ENCODE assay signal across 15 cellular contexts in the genomic region with DNA sequence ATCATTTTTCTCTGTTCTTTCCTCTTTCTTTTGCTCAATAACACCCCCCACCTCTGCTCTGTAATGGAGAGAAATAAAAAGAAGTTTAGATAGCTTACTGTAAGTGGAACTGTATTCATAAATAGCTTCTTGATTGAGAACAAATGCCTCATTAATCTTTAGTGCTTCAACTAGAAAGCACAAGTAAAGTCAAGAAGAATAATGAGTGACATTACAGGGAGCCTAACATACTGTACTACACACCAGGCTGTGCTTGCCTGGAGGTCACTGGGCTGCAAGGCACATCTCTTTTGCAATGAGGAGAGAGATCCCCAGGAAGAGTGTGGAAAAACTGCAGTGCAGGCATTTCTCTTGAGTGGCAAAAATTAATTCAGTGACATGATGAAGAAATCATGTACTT.
A peak's percentile ranks its signal among the peaks of the same experiment; 100 is the strongest.
DNase-seq lines count a peak whose midpoint lies in the region; ATAC-seq and TF ChIP-seq lines count a peak whose summit lies in the region.
"Had no signal": no experiment of that assay in that cellular context is flagged by ENCODE, and none has a peak within 500 bp of the region (broad histone marks: within the 10 kb centered on the region; RNA-seq: fewer than 3 reads in every experiment).

No MANE protein-coding gene starts in this region.

- ATAC-seq in left lung = peak; percentile 14
- ATAC-seq: GM12878 had no signal

- no peaks in the 10 kb centered on the region for H3K9me3 ChIP-seq in cardiac muscle cell (ENCODE audit: low read depth)
- H3K9me3 ChIP-seq in right atrium auricular region = no peaks in the 10 kb centered on the region
- no peaks in the 10 kb centered on the region for H3K9me3 ChIP-seq in adrenal gland (replicated peaks in 1 of 3)
- H3K9me3 ChIP-seq in left lung = no peaks in the 10 kb centered on the region
- H3K9me3 ChIP-seq: BLaER1 had no signal

- H3K4me3 ChIP-seq in cardiac muscle cell = no peak overlapping the region
- H3K4me3 ChIP-seq in right atrium auricular region = no peak overlapping the region
- no peak overlapping the region for H3K4me3 ChIP-seq in adrenal gland
- no peak overlapping the region for H3K4me3 ChIP-seq in left lung
- H3K4me3 ChIP-seq: BLaER1, GM12878 had no signal

- H3K27ac ChIP-seq in cardiac muscle cell (peak overlapping the region; percentile 18), right atrium auricular region (no peak overlapping the region), adrenal gland (peak overlapping the region in 2 of 5 donors; percentile 25 to 49), left lung (no peak overlapping the region)
- H3K27ac ChIP-seq: BLaER1 had no signal

- TF ChIP-seq CTCF in cardiac muscle cell (IDR thresholded peaks at IDR 0.05; ENCODE audit: low read depth, low read length) = no peak
- TF ChIP-seq CTCF in right atrium auricular region (IDR thresholded peaks at IDR 0.05) = no peak
- TF ChIP-seq CTCF in adrenal gland (IDR thresholded peaks at IDR 0.05) = no peak
- TF ChIP-seq CTCF in left lung (IDR thresholded peaks at IDR 0.05) = no peak

- H3K4me1 ChIP-seq in cardiac muscle cell (ENCODE audit: low read depth) = no peaks in the 10 kb centered on the region
- peaks cover 0 to 7% of the 10 kb centered on the region in 2 donors for H3K4me1 ChIP-seq in right atrium auricular region
- H3K4me1 ChIP-seq in adrenal gland (replicated peaks in 1 of 2) = peaks cover 0 to 11% of the 10 kb centered on the region in 2 donors
- H3K4me1 ChIP-seq in left lung = no peaks in the 10 kb centered on the region
- H3K4me1 ChIP-seq: BLaER1 had no signal

- no peak for TF ChIP-seq POLR2A in adrenal gland (IDR thresholded peaks at IDR 0.05)

- H3K36me3 ChIP-seq in cardiac muscle cell (no peaks in the 10 kb centered on the region), right atrium auricular region (no peaks in the 10 kb centered on the region), adrenal gland (replicated peaks in 1 of 2) (no peaks in the 10 kb centered on the region), left lung (peaks cover 0 to 2% of the 10 kb centered on the region in 2 donors)

- intact Hi-C loops in adrenal gland (cut with DNase I) = no loop called here
- intact Hi-C loops in left lung (cut with DNase I) = no loop called here

- no peaks in the 10 kb centered on the region for H3K27me3 ChIP-seq in cardiac muscle cell
- H3K27me3 ChIP-seq in right atrium auricular region = no peaks in the 10 kb centered on the region
- no peaks in the 10 kb centered on the region for H3K27me3 ChIP-seq in adrenal gland
- no peaks in the 10 kb centered on the region for H3K27me3 ChIP-seq in left lung
- H3K27me3 ChIP-seq: BLaER1 had no signal

- DNase-seq in cardiac muscle cell (ENCODE audit: low read depth in 1 of 2, low spot score in 1 of 2) (no peak), right atrium auricular region (ENCODE audit: low spot score) (no peak), adrenal gland (peak in 5 of 7 donors; percentile 15 to 56 (median 31)), left lung (no peak), NCI-H146 (lab: John Stamatoyannopoulos, UW) (no peak), SKM-1 (lab: John Stamatoyannopoulos, UW; ENCODE audit: unreplicated experiment) (no peak), SKM-1 treated with dmso at 0.1 percent for 144 hours (lab: John Stamatoyannopoulos, UW; ENCODE audit: unreplicated experiment) (no peak)
- DNase-seq: 8988T; AML-193; CD8-positive, alpha-beta memory T cell; DMS53; HCEC 1CT; HFFc6 had no signal

Comparison
In these comparisons a context has a peak if more than half of its experiments do, and no peak if none do; other contexts are left out.
1. DNase-seq: peak in adrenal gland (5 of 7); none in cardiac muscle cell (0 of 2), right atrium auricular region (single experiment), left lung (0 of 2), NCI-H146 (single experiment), SKM-1 (single experiment) and SKM-1 treated with dmso at 0.1 percent for 144 hours (single experiment).